21 cellular contexts compared by ENCODE assay signal in genomic region chr2:47026738-47027531, GRCh38.
A peak's percentile ranks its signal among the peaks of the same experiment; 100 is the strongest.
DNase-seq lines count a peak whose midpoint lies in the region; ATAC-seq, FAIRE-seq and TF ChIP-seq lines count a peak whose summit lies in the region.
"Had no signal": no experiment of that assay in that cellular context is flagged by ENCODE, and none has a peak within 500 bp of the region (broad histone marks: within the 10 kb centered on the region; RNA-seq: fewer than 3 reads in every experiment).

No MANE protein-coding gene starts in this region.

- no peak for TF ChIP-seq RAD21 in HepG2 (CRISPR knock-in tag; IDR thresholded peaks at IDR 0.05)

- H3K9ac ChIP-seq in HepG2 (ENCODE audit: insufficient read depth, low read depth, low read length) (no peak overlapping the region), MM.1S (ENCODE audit: low read length) (no peak overlapping the region)
- H3K9ac ChIP-seq: GM23248 had no signal

- no peaks in the 10 kb centered on the region for H3K27me3 Mint-ChIP-seq in memory B cell
- H3K27me3 Mint-ChIP-seq in immature natural killer cell (ENCODE audit: low read depth in 3 of 3): peaks cover 0 to 6% (median 2%) of the 10 kb centered on the region in 3 donors
- H3K27me3 Mint-ChIP-seq: activated T-cell treated with anti-CD3 and anti-CD28 coated beads, Interleukin-2, amount 50 U/mL, for 24 hours had no signal

- TF ChIP-seq POLR2A in HepG2 (IDR thresholded peaks at IDR 0.05; ENCODE audit: insufficient read depth in 1 of 2, low read depth in 2 of 2, low read length in 2 of 2): no peak
- no peak for TF ChIP-seq POLR2A in right lobe of liver (IDR thresholded peaks at IDR 0.05)
- no peak for TF ChIP-seq POLR2A in tibial nerve (IDR thresholded peaks at IDR 0.05)

- H3K4me3 Mint-ChIP-seq in memory B cell: no peak overlapping the region
- no peak overlapping the region for H3K4me3 Mint-ChIP-seq in immature natural killer cell
- H3K4me3 Mint-ChIP-seq: activated T-cell treated with anti-CD3 and anti-CD28 coated beads, Interleukin-2, amount 50 U/mL, for 24 hours; natural killer cell had no signal

- CTCF ChIA-PET in HepG2 (lab: Yijun Ruan, JAX; ENCODE audit: low intra/inter-chr PET ratio, low total read pairs): no interaction called here

- no peaks in the 10 kb centered on the region for H3K9me2 ChIP-seq in MM.1S (replicated peaks; ENCODE audit: insufficient read depth, low read length)

- TF ChIP-seq EP300 in HepG2 (IDR thresholded peaks at IDR 0.05; ENCODE audit: low read depth in 2 of 2, low read length in 2 of 2) (no peak), HepG2 (CRISPR knock-in tag; IDR thresholded peaks at IDR 0.05; ENCODE audit: borderline replicate concordance) (no peak), tibial nerve (IDR thresholded peaks at IDR 0.05) (no peak)

- peak; percentile 26 for FAIRE-seq in HepG2 (lab: Jason Lieb, UNC)
- FAIRE-seq: frontal cortex had no signal

- TF ChIP-seq CTCF in HepG2 (CRISPR knock-in tag; IDR thresholded peaks at IDR 0.05) (no peak), right lobe of liver (IDR thresholded peaks at IDR 0.05) (no peak), tibial nerve (IDR thresholded peaks at IDR 0.05) (no peak), MM.1S (IDR thresholded peaks at IDR 0.05; ENCODE audit: low read length) (no peak)

- intact Hi-C loops in HepG2 (cut with micrococcal nuclease; ENCODE audit: unreplicated experiment) (loop anchor here (5.0 kb wide), 1 partner anchor 740 kb away; no protein-coding TSS in a partner anchor), right lobe of liver (cut with DNase I) (no loop called here)

- H3K27ac ChIP-seq in HepG2 (ENCODE audit: extremely low read length, insufficient read depth, low read length) (peak overlapping the region; percentile 28), right lobe of liver (no peak overlapping the region), esophagus (ENCODE audit: low read depth in 2 of 2, low read length in 1 of 2) (peak overlapping the region; percentile 57 to 69), tibial nerve (peak overlapping the region in 2 of 4 donors; percentile 4 to 18), MM.1S (ENCODE audit: low read length) (no peak overlapping the region)
- H3K27ac ChIP-seq: GM23248 had no signal

- peak overlapping the region; percentile 11 for H3K27ac Mint-ChIP-seq in memory B cell
- H3K27ac Mint-ChIP-seq in immature natural killer cell: peak overlapping the region in 2 of 6 donors; percentile 31 to 46
- H3K27ac Mint-ChIP-seq: activated T-cell treated with anti-CD3 and anti-CD28 coated beads, Interleukin-2, amount 50 U/mL, for 24 hours; natural killer cell had no signal

- POLR2A ChIA-PET in HepG2 (lab: Yijun Ruan, JAX): interaction anchor here (0.6 to 1.0 kb wide), 4 partner anchors 9 to 318 kb away, joined by 3 to 5 read pairs (median 3); no protein-coding TSS in a partner anchor

- H3K27me3 ChIP-seq in HepG2 (ENCODE audit: control insufficient read depth in 1 of 2, insufficient read depth in 2 of 2, low read length in 2 of 2) (no peaks in the 10 kb centered on the region), right lobe of liver (no peaks in the 10 kb centered on the region), esophagus (ENCODE audit: control insufficient read depth in 1 of 2, insufficient read depth in 2 of 2, low read length in 2 of 2) (no peaks in the 10 kb centered on the region), tibial nerve (no peaks in the 10 kb centered on the region), MM.1S (replicated peaks; ENCODE audit: insufficient read depth, low read length) (no peaks in the 10 kb centered on the region)

- H3K9me3 ChIP-seq in HepG2 (ENCODE audit: low read length): no peaks in the 10 kb centered on the region
- H3K9me3 ChIP-seq in right lobe of liver: no peaks in the 10 kb centered on the region
- peaks cover 0 to 2% of the 10 kb centered on the region in 2 donors for H3K9me3 ChIP-seq in esophagus (ENCODE audit: control insufficient read depth in 2 of 2, insufficient read depth in 1 of 2, low read depth in 1 of 2, low read length in 1 of 2)
- no peaks in the 10 kb centered on the region for H3K9me3 ChIP-seq in tibial nerve
- H3K9me3 ChIP-seq in MM.1S (replicated peaks; ENCODE audit: insufficient read depth, low read length): no peaks in the 10 kb centered on the region

- H3K4me1 ChIP-seq in HepG2 (ENCODE audit: insufficient read depth, low read length) (peaks cover 46% of the 10 kb centered on the region), right lobe of liver (peaks cover 0 to 16% (median under 1%) of the 10 kb centered on the region in 4 donors), esophagus (ENCODE audit: control insufficient read depth in 2 of 2, insufficient read depth in 2 of 2, low read length in 1 of 2) (peaks cover 17 to 34% of the 10 kb centered on the region in 2 donors), tibial nerve (peaks cover 0 to 44% (median 5%) of the 10 kb centered on the region in 4 donors), MM.1S (ENCODE audit: low read length) (no peaks in the 10 kb centered on the region)

- H2AFZ ChIP-seq in HepG2 (ENCODE audit: low read length): no peak overlapping the region
- H2AFZ ChIP-seq in MM.1S (ENCODE audit: low read length): no peak overlapping the region
- H2AFZ ChIP-seq: GM23248 had no signal

- in situ Hi-C loops in HepG2 (cut with HindIII; ENCODE audit: extremely low pct_ligation_motif_present, low pct_unique_long_range_greater_than_20kb): no loop called here

- H3F3A ChIP-seq in MM.1S (ENCODE audit: insufficient read depth, low read length): no peaks in the 10 kb centered on the region

- H3K9me3 Mint-ChIP-seq in memory B cell (no peaks in the 10 kb centered on the region), immature natural killer cell (no peaks in the 10 kb centered on the region)
- H3K9me3 Mint-ChIP-seq: activated T-cell treated with anti-CD3 and anti-CD28 coated beads, Interleukin-2, amount 50 U/mL, for 24 hours; natural killer cell had no signal

- DNase-seq in HepG2 (ENCODE audit: low spot score) (no peak), right lobe of liver (no peak), memory B cell (ENCODE audit: low spot score in 2 of 2) (no peak), tibial nerve (ENCODE audit: low spot score in 2 of 2) (no peak), immature natural killer cell (no peak), SHP77 treated with DMSO at 0.1 percent for 48 hours (lab: John Stamatoyannopoulos, UW) (no peak), MM.1S (no peak)
- DNase-seq: activated CD4-positive, alpha-beta T cell treated with anti-CD3 and anti-CD28 coated beads for 48 hours; activated T-cell treated with anti-CD3 and anti-CD28 coated beads, Interleukin-2, amount 50 U/mL, for 24 hours; COR-L47; effector CD4-positive, alpha-beta T cell; GF-D8; GM23248; IMR-90; natural killer cell; NCI-H1105; NCI-H526 treated with DMSO at 0.1 percent for 48 hours; RPMI8226; stimulated activated naive CD4-positive, alpha-beta T cell treated with Interleukin-2 at 50 U/mL for 16 hours had no signal

- H3K79me2 ChIP-seq in HepG2 (ENCODE audit: insufficient read depth, low read length): no peaks in the 10 kb centered on the region
- H3K79me2 ChIP-seq in MM.1S (ENCODE audit: low read length): peaks cover 21% of the 10 kb centered on the region

- H3K36me3 ChIP-seq in HepG2 (replicated peaks in 1 of 2; ENCODE audit: control insufficient read depth in 1 of 2, insufficient read depth in 2 of 2, low read length in 2 of 2) (peaks cover 29 to 65% of the 10 kb centered on the region in 2 experiments), right lobe of liver (peaks cover 0 to 29% (median 5%) of the 10 kb centered on the region in 4 donors), esophagus (ENCODE audit: control insufficient read depth in 2 of 2, insufficient read depth in 2 of 2, low read length in 1 of 2) (peaks cover 9 to 67% of the 10 kb centered on the region in 2 donors), tibial nerve (peaks cover 0 to 96% (median 23%) of the 10 kb centered on the region in 3 donors), MM.1S (replicated peaks; ENCODE audit: insufficient read depth, low read length) (peaks cover 33% of the 10 kb centered on the region)

- H3K4me3 ChIP-seq in HepG2 (replicated peaks in 1 of 3; ENCODE audit: insufficient read depth in 1 of 3, low read depth in 2 of 3, low read length in 3 of 3) (no peak overlapping the region), right lobe of liver (no peak overlapping the region), esophagus (ENCODE audit: low read depth in 1 of 2, low read length in 2 of 2) (no peak overlapping the region), tibial nerve (no peak overlapping the region), MM.1S (ENCODE audit: low read length) (no peak overlapping the region)
- H3K4me3 ChIP-seq: GM23248 had no signal

- 77% methylated on average over 9 of the region's 9 CpGs for WGBS in HepG2 (ENCODE audit: low lambda C conversion rate)
- 82% methylated on average over 5 of the region's 9 CpGs for WGBS in right lobe of liver (ENCODE audit: insufficient coverage, low coverage, low lambda C conversion rate, missing lambda C conversion rate)
- WGBS in esophagus, 2 donors: 54 to 72% methylated on average over 9 of the region's 9 CpGs
- 79 to 82% methylated on average over 7 to 9 of the region's 9 CpGs for WGBS in tibial nerve, 2 donors

- peak; percentile 11 for ATAC-seq in HepG2
- no peak for ATAC-seq in right lobe of liver
- ATAC-seq in memory B cell (ENCODE audit: low read depth): no peak
- ATAC-seq: natural killer cell had no signal

- H3K4me1 Mint-ChIP-seq in memory B cell (no peaks in the 10 kb centered on the region), immature natural killer cell (no peaks in the 10 kb centered on the region)

- no TSS peak for BruUV-seq in HepG2 (replicated peaks; lab: Mats Ljungman, UMichigan)

- H3K36me3 Mint-ChIP-seq in memory B cell (peaks cover 44% of the 10 kb centered on the region), immature natural killer cell (peaks cover 9 to 16% (median 12%) of the 10 kb centered on the region in 3 donors)
- H3K36me3 Mint-ChIP-seq: natural killer cell had no signal

- H4K20me1 ChIP-seq in HepG2 (ENCODE audit: insufficient read depth, low read length): no peaks in the 10 kb centered on the region
- no peaks in the 10 kb centered on the region for H4K20me1 ChIP-seq in MM.1S (ENCODE audit: insufficient read depth, low read length)

- H3K4me2 ChIP-seq in HepG2 (ENCODE audit: low read depth, low read length) (no peak overlapping the region), MM.1S (ENCODE audit: low read depth, low read length) (no peak overlapping the region)

TF ChIP-seq in HepG2, 621 proteins besides CTCF, POLR2A, EP300 and RAD21 (continues in another document):
- TF ChIP-seq CSRNP1 (CRISPR knock-in tag; IDR thresholded peaks at IDR 0.05): no peak

Comparison
In these comparisons a context has a peak if more than half of its experiments do, and no peak if none do; other contexts are left out.
1. H3K27ac ChIP-seq: peak in HepG2 (single experiment) and esophagus (2 of 2); none in right lobe of liver (0 of 3) and MM.1S (single experiment).